In the genomic region with DNA sequence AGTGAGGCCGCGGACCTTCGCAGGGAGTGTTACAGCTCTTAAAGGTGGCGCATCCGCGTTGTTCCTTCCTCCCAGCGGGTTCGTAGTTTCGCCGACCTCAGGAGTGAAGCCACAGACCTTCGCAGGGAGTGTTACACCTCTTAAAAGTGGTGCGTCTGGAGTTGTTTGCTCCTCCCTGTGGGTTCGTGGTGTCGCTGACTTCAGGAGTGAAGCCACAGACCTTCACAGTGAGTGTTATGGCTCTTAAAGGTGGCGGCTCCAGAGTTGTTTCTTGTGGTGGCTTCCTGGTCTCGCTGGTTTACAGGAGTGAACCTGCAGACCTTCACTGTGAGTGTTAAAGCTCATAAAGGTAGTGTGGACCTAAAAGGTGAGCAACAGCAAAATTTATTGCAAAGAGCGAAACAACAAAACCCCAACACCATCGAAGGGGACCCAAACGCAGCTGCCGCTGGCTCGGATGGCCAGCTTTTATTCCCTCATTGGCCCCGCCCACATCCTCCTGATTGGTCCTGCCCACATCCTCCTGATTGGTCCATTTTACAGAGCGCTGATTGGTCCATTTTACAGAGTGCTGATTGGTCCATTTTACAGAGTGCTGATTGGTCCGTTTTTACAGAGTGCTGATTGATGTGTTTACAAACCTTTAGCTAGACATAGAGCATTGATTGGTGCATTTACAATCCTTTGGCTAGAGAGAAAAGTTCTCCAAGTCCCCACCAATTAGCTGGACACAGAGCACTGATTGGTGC, we compare ENCODE assay signal across 11 cellular contexts. TPM values are rescaled to one million over a fixed set of nuclear protein-coding genes. Genes with fewer than 3 reads are reported as not detected.
DNase-seq lines count a peak whose midpoint lies in the region; ATAC-seq and TF ChIP-seq lines count a peak whose summit lies in the region.
"Had no signal": no experiment of that assay in that cellular context is flagged by ENCODE, and none has a peak within 500 bp of the region (broad histone marks: within the 10 kb centered on the region; RNA-seq: fewer than 3 reads in every experiment).

No MANE protein-coding gene starts in this region.

- intact Hi-C loops in upper lobe of right lung (cut with DNase I) = no loop called here

- peaks cover 0 to 4% (median 1%) of the 10 kb centered on the region in 3 donors for H3K36me3 Mint-ChIP-seq in naive thymus-derived CD8-positive, alpha-beta T cell

- H3K4me1 ChIP-seq in upper lobe of right lung = no peaks in the 10 kb centered on the region

- peaks cover 14 to 55% (median 42%) of the 10 kb centered on the region in 4 donors for H3K4me1 Mint-ChIP-seq in naive thymus-derived CD8-positive, alpha-beta T cell

- no peaks in the 10 kb centered on the region for H3K9me3 ChIP-seq in upper lobe of right lung
- H3K9me3 ChIP-seq: thoracic aorta had no signal

- no peak for TF ChIP-seq CTCF in upper lobe of right lung (IDR thresholded peaks at IDR 0.05)

- POLR2A ChIA-PET in naive thymus-derived CD8-positive, alpha-beta T cell (lab: Charles Lee) = interaction anchor here (0.6 to 5.3 kb wide), 10 partner anchors 11 to 189 kb away, joined by 3 to 43 read pairs (median 4); a partner anchor contains a TSS

- DNase-seq in NCI-H2196 (lab: John Stamatoyannopoulos, UW; ENCODE audit: unreplicated experiment) = peak; percentile 9
- no peak for DNase-seq in NCI-H2196 treated with DMSO at 0.1 percent for 48 hours (lab: John Stamatoyannopoulos, UW; ENCODE audit: unreplicated experiment)
- DNase-seq in activated T-cell treated with anti-CD3 and anti-CD28 coated beads for 4 hours = peak; percentile 54
- peak; percentile 42 to 85 (median 68) for DNase-seq in naive thymus-derived CD8-positive, alpha-beta T cell
- DNase-seq in stimulated activated naive CD8-positive, alpha-beta T cell treated with anti-CD3 and anti-CD28 coated beads, Interleukin-15, Interleukin-2, amounts not matched to agents 100 U/mL and 50 U/mL, for 24 hours = peak; percentile 77
- no peak for DNase-seq in upper lobe of right lung
- no peak for DNase-seq in hippocampal formation (lab: John Stamatoyannopoulos, UW)
- DNase-seq: NCI-H510A had no signal

- no peaks in the 10 kb centered on the region for H3K36me3 ChIP-seq in upper lobe of right lung
- H3K36me3 ChIP-seq: thoracic aorta had no signal

- no peak overlapping the region for H3K27ac ChIP-seq in upper lobe of right lung
- H3K27ac ChIP-seq: thoracic aorta had no signal

- peak overlapping the region; percentile 78 to 96 (median 90) for H3K27ac Mint-ChIP-seq in naive thymus-derived CD8-positive, alpha-beta T cell

- no peak overlapping the region for H3K4me3 ChIP-seq in upper lobe of right lung
- H3K4me3 ChIP-seq: thoracic aorta had no signal

- H3K27me3 ChIP-seq in upper lobe of right lung = no peaks in the 10 kb centered on the region

- ATAC-seq in naive thymus-derived CD8-positive, alpha-beta T cell = peak; percentile 79 to 84
- peak; percentile 62 for ATAC-seq in stimulated activated naive CD8-positive, alpha-beta T cell treated with anti-CD3 and anti-CD28 coated beads, Interleukin-15, Interleukin-2, amounts not matched to agents 100 U/mL and 50 U/mL, for 24 hours
- ATAC-seq in upper lobe of right lung (no peak), HG02763 (IDR thresholded peaks at IDR 0.05; ENCODE audit: unreplicated experiment) (no peak)

- H3K4me3 Mint-ChIP-seq in naive thymus-derived CD8-positive, alpha-beta T cell = peak overlapping the region; percentile 65 to 90 (median 82)

- H3K27me3 Mint-ChIP-seq in naive thymus-derived CD8-positive, alpha-beta T cell = peaks cover 0 to 30% (median 19%) of the 10 kb centered on the region in 5 donors

- peaks cover 0 to 14% (median under 1%) of the 10 kb centered on the region in 9 donors for H3K9me3 Mint-ChIP-seq in naive thymus-derived CD8-positive, alpha-beta T cell

RNA-seq across cellular contexts. Expression of a gene that starts 1.2 kb away (rescaled TPM):
- 1 to 10 TPM; 4.7 to 6.1 TPM for total RNA-seq in naive thymus-derived CD8-positive, alpha-beta T cell
- polyA plus RNA-seq in naive thymus-derived CD8-positive, alpha-beta T cell = 1 to 10 TPM in 2 of 3 donors, under 1 TPM in 1; 0.96 to 1.7 (median 1.1) TPM
- total RNA-seq in upper lobe of right lung = 16.4 TPM
- total RNA-seq: fibroblast of lung, thoracic aorta had no signal
- polyA plus RNA-seq: fibroblast of lung had no signal

Comparison
In these comparisons a context has a peak if more than half of its experiments do, and no peak if none do; other contexts are left out.
1. DNase-seq: peak in NCI-H2196 (single experiment), activated T-cell treated with anti-CD3 and anti-CD28 coated beads for 4 hours (single experiment), naive thymus-derived CD8-positive, alpha-beta T cell (10 of 10) and stimulated activated naive CD8-positive, alpha-beta T cell treated with anti-CD3 and anti-CD28 coated beads, Interleukin-15, Interleukin-2, amounts not matched to agents 100 U/mL and 50 U/mL, for 24 hours (single experiment); none in NCI-H2196 treated with DMSO at 0.1 percent for 48 hours (single experiment), upper lobe of right lung (single experiment) and hippocampal formation (0 of 2).
2. ATAC-seq: peak in naive thymus-derived CD8-positive, alpha-beta T cell (2 of 2) and stimulated activated naive CD8-positive, alpha-beta T cell treated with anti-CD3 and anti-CD28 coated beads, Interleukin-15, Interleukin-2, amounts not matched to agents 100 U/mL and 50 U/mL, for 24 hours (single experiment); none in upper lobe of right lung (single experiment) and HG02763 (single experiment).